ENCODE assay signal across 7 cellular contexts in genomic region chr9:32968101-32969011, GRCh38. TPM values are rescaled to one million over a fixed set of nuclear protein-coding genes. Genes with fewer than 3 reads are reported as not detected.
DNase-seq lines count a peak whose midpoint lies in the region; ATAC-seq and TF ChIP-seq lines count a peak whose summit lies in the region.

No MANE protein-coding gene starts in this region.

- H4K20me1 ChIP-seq in MM.1S (ENCODE audit: insufficient read depth, low read length) = no peaks in the 10 kb centered on the region

- peak; percentile 86 for ATAC-seq in left lobe of liver
- no peak for ATAC-seq in HG03460 (IDR thresholded peaks at IDR 0.05; ENCODE audit: unreplicated experiment)

- H3K9me3 ChIP-seq in MM.1S (replicated peaks; ENCODE audit: insufficient read depth, low read length) = no peaks in the 10 kb centered on the region

- H3K4me2 ChIP-seq in MM.1S (ENCODE audit: low read depth, low read length) = no peak overlapping the region

- H3K4me1 ChIP-seq in MM.1S (ENCODE audit: low read length) = no peaks in the 10 kb centered on the region

- H3K36me3 ChIP-seq in MM.1S (replicated peaks; ENCODE audit: insufficient read depth, low read length) = no peaks in the 10 kb centered on the region

- no peak overlapping the region for H3K4me3 ChIP-seq in MM.1S (ENCODE audit: low read length)

- TF ChIP-seq CTCF in MM.1S (IDR thresholded peaks at IDR 0.05; ENCODE audit: low read length) (peak; percentile 75), VCaP (conservative IDR thresholded peaks at IDR 0.05) (peak; percentile 86)

- no peak overlapping the region for H3K27ac ChIP-seq in MM.1S (ENCODE audit: low read length)
- H3K27ac ChIP-seq in VCaP = no peak overlapping the region
- H3K27ac ChIP-seq in caudate nucleus (ENCODE audit: low read depth, low read length) = no peak overlapping the region

- no peaks in the 10 kb centered on the region for H3F3A ChIP-seq in MM.1S (ENCODE audit: insufficient read depth, low read length)

- no peaks in the 10 kb centered on the region for H3K27me3 ChIP-seq in MM.1S (replicated peaks; ENCODE audit: insufficient read depth, low read length)

- in situ Hi-C loops in G401 (cut with HindIII; ENCODE audit: low sequenced_read_pairs) = no loop called here

- no peaks in the 10 kb centered on the region for H3K9me2 ChIP-seq in MM.1S (replicated peaks; ENCODE audit: insufficient read depth, low read length)

- no peak overlapping the region for H2AFZ ChIP-seq in MM.1S (ENCODE audit: low read length)

- H3K9ac ChIP-seq in MM.1S (ENCODE audit: low read length) = no peak overlapping the region

- H3K79me2 ChIP-seq in MM.1S (ENCODE audit: low read length) = no peaks in the 10 kb centered on the region

- DNase-seq in G401 (ENCODE audit: low spot score) (peak; percentile 71), MM.1S (peak; percentile 66), caudate nucleus (lab: John Stamatoyannopoulos, UW) (peak in 34 of 61 donors; percentile 0 to 73 (median 18)), left lobe of liver (ENCODE audit: low spot score) (no peak)
- DNase-seq in stimulated activated CD4-positive, alpha-beta T cell treated with anti-CD3 and anti-CD28 coated beads, TNF-alpha, amount 100 ng/mL, for 4 hours (ENCODE audit: low read depth in 3 of 3) = peak; percentile 24 to 34 (median 26)

RNA-seq across cellular contexts. Expression of gene APTX, which starts 33.1 kb away (rescaled TPM):
- 41.4 and 47.5 TPM in 2 replicates for total RNA-seq in G401 (2014; rRNA removed; shearing (Covaris generic))
- total RNA-seq in left lobe of liver = 13.1 TPM

RNA-seq across cellular contexts. Expression of gene DNAJA1, which starts 56.7 kb away (rescaled TPM):
- 163 and 266 TPM in 2 replicates for total RNA-seq in G401 (2014; rRNA removed; shearing (Covaris generic))
- total RNA-seq in left lobe of liver = 56.8 TPM
